ENCODE assay signal across 10 cellular contexts in the genomic region with DNA sequence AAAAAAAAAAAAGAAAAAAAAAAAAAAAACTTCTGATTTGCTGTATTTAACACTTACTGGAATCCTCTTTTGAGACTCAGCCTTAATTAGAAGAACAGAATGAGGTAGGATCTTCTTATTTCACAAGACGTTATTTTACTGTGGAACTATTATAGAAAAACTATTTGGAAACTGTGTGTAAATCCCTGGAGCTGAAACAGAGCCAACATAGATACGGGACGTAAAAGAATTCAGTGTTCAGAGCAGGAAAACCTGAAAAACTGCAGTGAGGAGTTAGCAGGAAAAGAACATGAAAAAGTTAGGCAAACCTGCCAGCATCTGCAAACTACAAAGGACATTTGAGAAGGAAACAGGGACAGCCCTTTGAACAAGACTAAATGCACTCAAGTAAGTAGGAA. TPM values are rescaled to one million over a fixed set of nuclear protein-coding genes. Genes with fewer than 3 reads are reported as not detected.
DNase-seq lines count a peak whose midpoint lies in the region; ATAC-seq, FAIRE-seq and TF ChIP-seq lines count a peak whose summit lies in the region.
"Had no signal": no experiment of that assay in that cellular context is flagged by ENCODE, and none has a peak within 500 bp of the region (broad histone marks: within the 10 kb centered on the region; RNA-seq: fewer than 3 reads in every experiment).

No MANE protein-coding gene starts in this region.

- peaks cover 18% of the 10 kb centered on the region for H3K36me3 Mint-ChIP-seq in activated T-cell treated with anti-CD3 and anti-CD28 coated beads, Interleukin-2, amount 50 U/mL, for 24 hours (ENCODE audit: low read depth)
- H3K36me3 Mint-ChIP-seq in activated T-cell treated with anti-CD3 and anti-CD28 coated beads, Interleukin-2, amount 50 U/mL, for 4 hours (ENCODE audit: insufficient read depth), result no peaks in the 10 kb centered on the region
- H3K36me3 Mint-ChIP-seq: CD14-positive monocyte had no signal

- no peak for DNase-seq in activated T-cell treated with anti-CD3 and anti-CD28 coated beads, Interleukin-2, amount 50 U/mL, for 24 hours
- DNase-seq in activated T-cell treated with anti-CD3 and anti-CD28 coated beads, Interleukin-2, amount 50 U/mL, for 4 hours, result no peak
- peak; percentile 82 for DNase-seq in amniotic epithelial cell (ENCODE audit: low read depth)
- no peak for DNase-seq in keratinocyte (ENCODE audit: low read depth, low spot score)
- no peak for DNase-seq in WERI-Rb-1
- no peak for DNase-seq in mesenteric fat pad (ENCODE audit: low spot score)
- DNase-seq in tibial artery, result no peak
- DNase-seq: NCI-H774 had no signal

- ATAC-seq in activated T-cell treated with anti-CD3 and anti-CD28 coated beads, Interleukin-2, amount 50 U/mL, for 4 hours, result no peak

- intact Hi-C loops in tibial artery (cut with DNase I; ENCODE audit: low total_unique reads), result no loop called here

- peaks cover 38% of the 10 kb centered on the region for H3K79me2 ChIP-seq in keratinocyte (ENCODE audit: control insufficient read depth, insufficient read depth, low read length)

- H3K4me3 ChIP-seq in keratinocyte (ENCODE audit: control insufficient read depth in 2 of 3, extremely low read depth in 1 of 3, insufficient read depth in 2 of 3, low read depth in 1 of 3, low read length in 3 of 3) (peak overlapping the region; percentile 46 to 94 (median 72)), thymus (ENCODE audit: low read length) (no peak overlapping the region), WERI-Rb-1 (ENCODE audit: low read depth, low read length) (no peak overlapping the region), tibial artery (no peak overlapping the region)

- H3K27ac Mint-ChIP-seq in activated T-cell treated with anti-CD3 and anti-CD28 coated beads, Interleukin-2, amount 50 U/mL, for 24 hours, result peak overlapping the region; percentile 88

- no peaks in the 10 kb centered on the region for H3K9me3 Mint-ChIP-seq in activated T-cell treated with anti-CD3 and anti-CD28 coated beads, Interleukin-2, amount 50 U/mL, for 24 hours
- no peaks in the 10 kb centered on the region for H3K9me3 Mint-ChIP-seq in activated T-cell treated with anti-CD3 and anti-CD28 coated beads, Interleukin-2, amount 50 U/mL, for 4 hours

- TF ChIP-seq CTCF in keratinocyte (optimal IDR thresholded peaks at IDR 0.05 in 1 of 3, IDR thresholded peaks at IDR 0.05 in 1 of 3, conservative IDR thresholded peaks at IDR 0.05 in 1 of 3; ENCODE audit: extremely low read depth in 1 of 3, insufficient read depth in 2 of 3, low read length in 3 of 3) (no peak), WERI-Rb-1 (IDR thresholded peaks at IDR 0.05; ENCODE audit: low read depth, low read length) (no peak), tibial artery (IDR thresholded peaks at IDR 0.05) (no peak)

- peak overlapping the region; percentile 82 for H3K4me3 Mint-ChIP-seq in activated T-cell treated with anti-CD3 and anti-CD28 coated beads, Interleukin-2, amount 50 U/mL, for 24 hours
- H3K4me3 Mint-ChIP-seq in activated T-cell treated with anti-CD3 and anti-CD28 coated beads, Interleukin-2, amount 50 U/mL, for 4 hours, result no peak overlapping the region

- H3K4me1 ChIP-seq in keratinocyte (ENCODE audit: control insufficient read depth, extremely low read depth, insufficient read depth, low read length) (peaks cover 22% of the 10 kb centered on the region), thymus (ENCODE audit: control insufficient read depth, insufficient read depth, low read length) (no peaks in the 10 kb centered on the region), tibial artery (peaks cover 0 to 11% (median 6%) of the 10 kb centered on the region in 4 donors)

- dilution Hi-C loops in keratinocyte (cut with MboI; ENCODE audit: extremely low pct_ligation_motif_present, low sequenced_read_pairs), result no loop called here

- H3K9me3 ChIP-seq in keratinocyte (ENCODE audit: control insufficient read depth, low read depth, low read length), result no peaks in the 10 kb centered on the region
- H3K9me3 ChIP-seq in thymus (ENCODE audit: control insufficient read depth), result no peaks in the 10 kb centered on the region
- no peaks in the 10 kb centered on the region for H3K9me3 ChIP-seq in WERI-Rb-1 (ENCODE audit: severe bottlenecking)
- no peaks in the 10 kb centered on the region for H3K9me3 ChIP-seq in tibial artery

- peak overlapping the region; percentile 60 for H2AFZ ChIP-seq in keratinocyte (ENCODE audit: control insufficient read depth, low read length)

- H3K27ac ChIP-seq in keratinocyte (ENCODE audit: control insufficient read depth, insufficient read depth, low read length), result peak overlapping the region; percentile 89
- peak overlapping the region; percentile 46 for H3K27ac ChIP-seq in thymus (ENCODE audit: low read depth)
- no peak overlapping the region for H3K27ac ChIP-seq in WERI-Rb-1
- peak overlapping the region in 1 of 2 donors; percentile 28 for H3K27ac ChIP-seq in tibial artery

- H3K4me1 Mint-ChIP-seq in activated T-cell treated with anti-CD3 and anti-CD28 coated beads, Interleukin-2, amount 50 U/mL, for 24 hours (ENCODE audit: low read depth), result peaks cover 54% of the 10 kb centered on the region
- peaks cover 50% of the 10 kb centered on the region for H3K4me1 Mint-ChIP-seq in activated T-cell treated with anti-CD3 and anti-CD28 coated beads, Interleukin-2, amount 50 U/mL, for 4 hours (ENCODE audit: low read depth)

- no peaks in the 10 kb centered on the region for H3K9me1 ChIP-seq in keratinocyte (ENCODE audit: control insufficient read depth, extremely low read depth, insufficient read depth, low read length)

- 90% methylated on average over 3 of the region's 3 CpGs for WGBS in thymus

- no peak for FAIRE-seq in keratinocyte (lab: Jason Lieb, UNC)

- H3K27me3 Mint-ChIP-seq in activated T-cell treated with anti-CD3 and anti-CD28 coated beads, Interleukin-2, amount 50 U/mL, for 24 hours, result no peaks in the 10 kb centered on the region
- H3K27me3 Mint-ChIP-seq in activated T-cell treated with anti-CD3 and anti-CD28 coated beads, Interleukin-2, amount 50 U/mL, for 4 hours (ENCODE audit: low read depth), result no peaks in the 10 kb centered on the region

- no peaks in the 10 kb centered on the region for H4K20me1 ChIP-seq in keratinocyte (ENCODE audit: control insufficient read depth, extremely low read depth, insufficient read depth, low read length)

- H3K27me3 ChIP-seq in keratinocyte (ENCODE audit: control insufficient read depth, extremely low read depth, insufficient read depth, low read length) (no peaks in the 10 kb centered on the region), thymus (ENCODE audit: control insufficient read depth, insufficient read depth) (no peaks in the 10 kb centered on the region), WERI-Rb-1 (ENCODE audit: insufficient read depth, low read depth, severe bottlenecking) (no peaks in the 10 kb centered on the region), tibial artery (no peaks in the 10 kb centered on the region)

- H3K36me3 ChIP-seq in keratinocyte (ENCODE audit: control insufficient read depth in 2 of 2, extremely low read depth in 1 of 2, insufficient read depth in 2 of 2, low read length in 2 of 2) (no peaks in the 10 kb centered on the region), thymus (ENCODE audit: control insufficient read depth, insufficient read depth) (no peaks in the 10 kb centered on the region), WERI-Rb-1 (no peaks in the 10 kb centered on the region), tibial artery (no peaks in the 10 kb centered on the region)

- H3K9ac ChIP-seq in keratinocyte (ENCODE audit: control insufficient read depth, extremely low read depth, insufficient read depth, low read length), result peak overlapping the region; percentile 84

- H3K4me2 ChIP-seq in keratinocyte (ENCODE audit: control insufficient read depth, extremely low read depth, insufficient read depth, low read depth, low read length), result peak overlapping the region; percentile 95

RNA-seq across cellular contexts. Expression of gene ZNF217, which starts 3.4 kb away (rescaled TPM):
- 10 to 100 TPM; 25.9 to 27.8 (median 26.4) TPM for total RNA-seq in activated T-cell treated with anti-CD3 and anti-CD28 coated beads, Interleukin-2, amount 50 U/mL, for 4 hours
- 16.9 to 19.1 TPM (median 17.3 TPM) in 3 replicates for polyA plus RNA-seq in keratinocyte
- polyA plus RNA-seq in keratinocyte (2011; ENCODE audit: low read depth), result 13.1 TPM
- 7.4 and 10.7 TPM in 2 replicates for polyA plus RNA-seq in keratinocyte (2011; cell fraction: cytosol; rRNA removed)
- polyA plus RNA-seq in keratinocyte (2011; cell fraction: nucleus; rRNA removed), result 25.3 and 32.5 TPM in 2 replicates
- 23.6 and 26.4 TPM in 2 replicates for polyA plus RNA-seq in keratinocyte (2012; ENCODE audit: low replicate concordance)
- 33.8 to 58.6 TPM (median 48.4 TPM) in 3 replicates for polyA minus RNA-seq in keratinocyte
- 14.0 TPM for polyA minus RNA-seq in keratinocyte (2011; cell fraction: cytosol; rRNA and poly(A)+ RNA removed)
- 53.1 and 94.6 TPM in 2 replicates for polyA minus RNA-seq in keratinocyte (2011; cell fraction: nucleus; rRNA and poly(A)+ RNA removed)
- polyA plus RNA-seq in thymus, result 26.5 TPM
- total RNA-seq in mesenteric fat pad, result 61.4 TPM

Comparison
In these comparisons a context has a peak if more than half of its experiments do, and no peak if none do; other contexts are left out.
1. H3K4me3 ChIP-seq: peak in keratinocyte (3 of 3); none in thymus (single experiment), WERI-Rb-1 (single experiment) and tibial artery (0 of 2).